In genomic region chr5:114419941-114420340, GRCh38 we compare ENCODE assay signal across 23 cellular contexts. TPM values are rescaled to one million over a fixed set of nuclear protein-coding genes. Genes with fewer than 3 reads are reported as not detected.
DNase-seq lines count a peak whose midpoint lies in the region; ATAC-seq and TF ChIP-seq lines count a peak whose summit lies in the region.
"Had no signal": no experiment of that assay in that cellular context is flagged by ENCODE, and none has a peak within 500 bp of the region (broad histone marks: within the 10 kb centered on the region; RNA-seq: fewer than 3 reads in every experiment).

No MANE protein-coding gene starts in this region.

- TF ChIP-seq CTCF in AG09309 (IDR thresholded peaks at IDR 0.05; ENCODE audit: control insufficient read depth, insufficient read depth, low read depth, low read length, missing control alignments) (no peak), HL-60 (IDR thresholded peaks at IDR 0.05; ENCODE audit: insufficient read depth, low read length) (no peak)

- no peak overlapping the region for H3K4me3 ChIP-seq in AG09309 (ENCODE audit: control insufficient read depth, low read depth, low read length)
- H3K4me3 ChIP-seq in HL-60 (replicated peaks; ENCODE audit: insufficient read depth, low read length) = no peak overlapping the region
- H3K4me3 ChIP-seq in adipocyte (ENCODE audit: low read length) = no peak overlapping the region
- H3K4me3 ChIP-seq: ascending aorta, vagina had no signal

- H3K27me3 ChIP-seq in HL-60 (ENCODE audit: insufficient read depth, poor library complexity, severe bottlenecking) (no peaks in the 10 kb centered on the region), adipocyte (replicated peaks; ENCODE audit: control insufficient read depth, insufficient read depth, low read length) (no peaks in the 10 kb centered on the region)
- H3K27me3 ChIP-seq: ascending aorta, vagina had no signal

- ATAC-seq in esophagus mucosa = no peak

- no peak overlapping the region for H3K9ac ChIP-seq in adipocyte (ENCODE audit: low read length)

- peak overlapping the region; percentile 83; the same call in 1 of the 2 replicates for H3K27ac ChIP-seq in HL-60 (replicated peaks)
- H3K27ac ChIP-seq: ascending aorta, vagina had no signal

- no peaks in the 10 kb centered on the region for H3K9me3 ChIP-seq in adipocyte (ENCODE audit: control insufficient read depth, low read length)
- H3K9me3 ChIP-seq: ascending aorta, vagina had no signal

- H3K36me3 ChIP-seq in adipocyte (ENCODE audit: control insufficient read depth, insufficient read depth, low read length, severe bottlenecking) = no peaks in the 10 kb centered on the region
- H3K36me3 ChIP-seq: ascending aorta, vagina had no signal

- DNase-seq in AG09309 (ENCODE audit: low read depth) (peak; percentile 11), HL-60 (ENCODE audit: low read depth in 1 of 2, low spot score in 1 of 2) (no peak), adipocyte (ENCODE audit: low read depth) (peak; percentile 75), iris pigment epithelial cell (ENCODE audit: low read depth) (peak; percentile 76), GDM1 (lab: John Stamatoyannopoulos, UW) (no peak), Kasumi-1 (lab: John Stamatoyannopoulos, UW) (no peak)
- DNase-seq in stimulated activated CD4-positive, alpha-beta T cell treated with anti-CD3 and anti-CD28 coated beads, Interleukin-1b, Interleukin-23, amount 100 ng/mL, for 48 hours = no peak
- DNase-seq: activated naive CD4-positive, alpha-beta T cell; AML-193; effector memory CD4-positive, alpha-beta T cell; GOT3; hypothalamus; mammary epithelial cell; NCI-H1694; occipital lobe; retina; Right ventricle myocardium superior; stimulated activated CD4-positive, alpha-beta T cell treated with anti-CD3 and anti-CD28 coated beads, Interleukin-15, amount 100 ng/mL, for 24 hours; T-helper 1 cell had no signal

- peaks cover 13% of the 10 kb centered on the region for H3K4me1 ChIP-seq in adipocyte (ENCODE audit: control insufficient read depth, insufficient read depth, low read length)
- H3K4me1 ChIP-seq: ascending aorta, vagina had no signal

RNA-seq across cellular contexts. Expression of gene KCNN2, which starts 58.1 kb away (rescaled TPM):
- 0.36 TPM for total RNA-seq in esophagus mucosa
- total RNA-seq: chondrocyte, mammary epithelial cell had no signal

Comparison
In these comparisons a context has a peak if more than half of its experiments do, and no peak if none do; other contexts are left out.
1. DNase-seq: peak in AG09309 (single experiment), adipocyte (single experiment) and iris pigment epithelial cell (single experiment); none in HL-60 (0 of 2), GDM1 (single experiment), Kasumi-1 (0 of 2) and stimulated activated CD4-positive, alpha-beta T cell treated with anti-CD3 and anti-CD28 coated beads, Interleukin-1b, Interleukin-23, amount 100 ng/mL, for 48 hours (single experiment).